In the genomic region with DNA sequence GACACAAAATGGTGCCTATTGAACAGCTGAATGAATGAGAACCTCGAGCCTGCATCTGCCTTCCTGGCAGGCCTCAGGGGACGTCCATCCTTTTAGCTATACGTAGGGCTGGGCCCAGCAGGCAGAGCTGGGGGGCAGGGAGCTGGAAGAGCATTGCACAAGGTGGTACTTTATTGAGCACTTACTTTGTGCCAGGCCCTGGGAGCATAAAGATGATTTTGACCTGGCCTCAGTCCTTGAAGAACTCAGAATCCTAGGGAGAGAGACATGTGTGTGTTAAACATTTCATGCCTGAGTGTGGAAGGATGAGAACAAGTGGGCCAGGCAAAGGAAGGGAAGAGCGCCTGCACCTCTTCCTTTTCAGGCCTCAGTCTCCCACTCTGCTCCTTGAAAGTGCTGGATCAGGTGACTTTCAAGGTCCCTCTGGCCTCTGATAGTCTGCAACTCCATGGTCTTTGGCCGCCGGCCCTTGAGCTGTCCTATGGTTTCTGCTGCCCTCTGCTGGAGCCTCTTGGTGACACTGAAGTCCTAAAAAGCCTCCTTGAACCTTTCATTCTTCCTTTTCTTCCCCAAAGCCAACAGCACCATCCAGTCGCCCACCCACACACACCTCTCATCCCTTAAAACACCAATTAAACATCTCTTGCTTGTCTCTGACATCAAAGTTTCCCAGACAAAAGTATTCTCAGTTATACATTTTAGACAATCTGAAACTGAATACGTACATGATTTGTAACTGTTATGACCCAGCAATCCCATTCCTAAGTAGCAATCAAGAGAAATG, we compare ENCODE assay signal across 9 cellular contexts. TPM values are rescaled to one million over a fixed set of nuclear protein-coding genes. Genes with fewer than 3 reads are reported as not detected.
DNase-seq lines count a peak whose midpoint lies in the region; ATAC-seq, FAIRE-seq and TF ChIP-seq lines count a peak whose summit lies in the region.
"Had no signal": no experiment of that assay in that cellular context is flagged by ENCODE, and none has a peak within 500 bp of the region (broad histone marks: within the 10 kb centered on the region; RNA-seq: fewer than 3 reads in every experiment).

No MANE protein-coding gene starts in this region.

- peak; percentile 80 to 90 for TF ChIP-seq CTCF in Caco-2 (IDR thresholded peaks at IDR 0.05; ENCODE audit: insufficient read depth in 1 of 2, low read depth in 1 of 2, low read length in 1 of 2, severe bottlenecking in 1 of 2, unreplicated experiment in 1 of 2)
- TF ChIP-seq CTCF in esophagus muscularis mucosa (IDR thresholded peaks at IDR 0.05): peak; percentile 74 to 79 (median 77)

- no peak overlapping the region for H3K4me3 Mint-ChIP-seq in Caco-2 (ENCODE audit: unreplicated experiment)
- H3K4me3 Mint-ChIP-seq in naive thymus-derived CD8-positive, alpha-beta T cell: no peak overlapping the region
- H3K4me3 Mint-ChIP-seq in stimulated activated naive CD8-positive, alpha-beta T cell treated with anti-CD3 and anti-CD28 coated beads, Interleukin-15, amount 100 ng/mL, for 72 hours: no peak overlapping the region

- H3K4me1 Mint-ChIP-seq in Caco-2 (ENCODE audit: low read depth, unreplicated experiment): peaks cover 3% of the 10 kb centered on the region
- H3K4me1 Mint-ChIP-seq in naive thymus-derived CD8-positive, alpha-beta T cell: peaks cover 0 to 19% (median 10%) of the 10 kb centered on the region in 4 donors
- peaks cover 14% of the 10 kb centered on the region for H3K4me1 Mint-ChIP-seq in stimulated activated naive CD8-positive, alpha-beta T cell treated with anti-CD3 and anti-CD28 coated beads, Interleukin-15, amount 100 ng/mL, for 72 hours

- no peak overlapping the region for H3K9ac ChIP-seq in NT2/D1 (ENCODE audit: insufficient read length, low read depth)

- H3K36me3 ChIP-seq in Caco-2 (ENCODE audit: control insufficient read depth, insufficient read depth, low read length) (no peaks in the 10 kb centered on the region), NT2/D1 (ENCODE audit: insufficient read depth, insufficient read length, low read length) (no peaks in the 10 kb centered on the region), esophagus muscularis mucosa (no peaks in the 10 kb centered on the region)

- DNase-seq in Caco-2 (peak; percentile 80 to 84), HTR-8/SVneo (ENCODE audit: insufficient read length, low spot score) (peak; percentile 77), NT2/D1 (ENCODE audit: low read depth, low spot score) (peak; percentile 97), esophagus muscularis mucosa (ENCODE audit: extremely low spot score) (peak; percentile 96)
- peak; percentile 62 for DNase-seq in activated CD8-positive, alpha-beta memory T cell treated with anti-CD3 and anti-CD28 coated beads, Interleukin-2, amount 50 U/mL, for 4 hours
- DNase-seq in naive thymus-derived CD8-positive, alpha-beta T cell: peak in 7 of 10 donors; percentile 12 to 54 (median 37)
- DNase-seq in stimulated activated naive CD8-positive, alpha-beta T cell treated with anti-CD3 and anti-CD28 coated beads, Interleukin-15, amount 100 ng/mL, for 72 hours: peak; percentile 35 to 47

- H3K27ac ChIP-seq in esophagus muscularis mucosa (replicated peaks in 1 of 4): no peak overlapping the region

- H3K27ac Mint-ChIP-seq in Caco-2 (ENCODE audit: unreplicated experiment): no peak overlapping the region
- peak overlapping the region in 2 of 10 donors; percentile 10 to 79 for H3K27ac Mint-ChIP-seq in naive thymus-derived CD8-positive, alpha-beta T cell
- H3K27ac Mint-ChIP-seq in stimulated activated naive CD8-positive, alpha-beta T cell treated with anti-CD3 and anti-CD28 coated beads, Interleukin-15, amount 100 ng/mL, for 72 hours: no peak overlapping the region

- H3K9me3 Mint-ChIP-seq in Caco-2 (ENCODE audit: unreplicated experiment): no peaks in the 10 kb centered on the region
- H3K9me3 Mint-ChIP-seq in naive thymus-derived CD8-positive, alpha-beta T cell: no peaks in the 10 kb centered on the region
- H3K9me3 Mint-ChIP-seq in stimulated activated naive CD8-positive, alpha-beta T cell treated with anti-CD3 and anti-CD28 coated beads, Interleukin-15, amount 100 ng/mL, for 72 hours: no peaks in the 10 kb centered on the region

- POLR2A ChIA-PET in Caco-2 (lab: Charles Lee): interaction anchor here (0.6 kb wide), 1 partner anchor 139 kb away, joined by 3 read pairs; no protein-coding TSS in a partner anchor
- POLR2A ChIA-PET in naive thymus-derived CD8-positive, alpha-beta T cell (lab: Charles Lee): no interaction called here

- intact Hi-C loops in Caco-2 (cut with micrococcal nuclease; ENCODE audit: unreplicated experiment) (loop anchor here (1.0 kb wide), 5 partner anchors 30 to 201 kb away; a partner anchor contains a TSS), esophagus muscularis mucosa (cut with DNase I) (loop anchor here (10.0 kb wide), 1 partner anchor 205 kb away; no protein-coding TSS in a partner anchor)

- no peak for ATAC-seq in naive thymus-derived CD8-positive, alpha-beta T cell
- no peak for ATAC-seq in stimulated activated naive CD8-positive, alpha-beta T cell treated with anti-CD3 and anti-CD28 coated beads, Interleukin-15, amount 100 ng/mL, for 72 hours
- no peak for ATAC-seq in HG03442 (IDR thresholded peaks at IDR 0.05; ENCODE audit: unreplicated experiment)

- CTCF ChIA-PET in Caco-2 (lab: Charles Lee): interaction anchor here (0.6 to 1.9 kb wide), 18 partner anchors 9 to 657 kb away, joined by 3 to 15 read pairs (median 4); no protein-coding TSS in a partner anchor

- H3K4me3 ChIP-seq in Caco-2 (ENCODE audit: low read depth, low read length) (no peak overlapping the region), NT2/D1 (ENCODE audit: insufficient read length, low read depth) (no peak overlapping the region), esophagus muscularis mucosa (no peak overlapping the region)

- peaks cover 12% of the 10 kb centered on the region for H3K27me3 Mint-ChIP-seq in Caco-2 (ENCODE audit: insufficient read depth, unreplicated experiment)
- peaks cover 22 to 64% (median 39%) of the 10 kb centered on the region in 5 donors for H3K27me3 Mint-ChIP-seq in naive thymus-derived CD8-positive, alpha-beta T cell
- peaks cover 87% of the 10 kb centered on the region for H3K27me3 Mint-ChIP-seq in stimulated activated naive CD8-positive, alpha-beta T cell treated with anti-CD3 and anti-CD28 coated beads, Interleukin-15, amount 100 ng/mL, for 72 hours

- H3K9me3 ChIP-seq in Caco-2: no peaks in the 10 kb centered on the region
- no peaks in the 10 kb centered on the region for H3K9me3 ChIP-seq in NT2/D1 (ENCODE audit: insufficient read depth, low read length)
- H3K9me3 ChIP-seq in esophagus muscularis mucosa: no peaks in the 10 kb centered on the region

- peaks cover 14% of the 10 kb centered on the region for H3K4me1 ChIP-seq in Caco-2
- H3K4me1 ChIP-seq in NT2/D1 (ENCODE audit: insufficient read depth, insufficient read length): peaks cover 43% of the 10 kb centered on the region
- peaks cover 12 to 31% (median 28%) of the 10 kb centered on the region in 4 donors for H3K4me1 ChIP-seq in esophagus muscularis mucosa

- TF ChIP-seq EP300 in esophagus muscularis mucosa (IDR thresholded peaks at IDR 0.05): no peak

- H3K27me3 ChIP-seq in Caco-2 (replicated peaks; ENCODE audit: control insufficient read depth, insufficient read depth, low read length) (no peaks in the 10 kb centered on the region), NT2/D1 (ENCODE audit: insufficient read depth, insufficient read length) (peaks cover 20% of the 10 kb centered on the region), esophagus muscularis mucosa (peaks cover 0 to 65% (median 19%) of the 10 kb centered on the region in 4 donors)

- no peaks in the 10 kb centered on the region for H3K36me3 Mint-ChIP-seq in Caco-2 (ENCODE audit: insufficient read depth, unreplicated experiment)
- no peaks in the 10 kb centered on the region for H3K36me3 Mint-ChIP-seq in naive thymus-derived CD8-positive, alpha-beta T cell

- no TSS peak for BruUV-seq in Caco-2 (replicated peaks; lab: Mats Ljungman, UMichigan)

- no peak for FAIRE-seq in HTR-8/SVneo (lab: Jason Lieb, UNC)

- WGBS in esophagus muscularis mucosa: 48% methylated on average over 8 of the region's 8 CpGs

- no peak for TF ChIP-seq POLR2A in esophagus muscularis mucosa (IDR thresholded peaks at IDR 0.05; ENCODE audit: low read depth)

RNA-seq across cellular contexts. Expression of a gene that starts 3.5 kb away (rescaled TPM):
- total RNA-seq in Caco-2 (2022) (0.18 and 0.39 TPM in 2 replicates), esophagus muscularis mucosa (10 to 100 TPM in 2 of 4 donors, 1 to 10 TPM in 2; 6.1 to 13.6 (median 10.9) TPM)
- under 1 TPM in 1 of 2 experiments, not detected in 1; 0.11 TPM for total RNA-seq in naive thymus-derived CD8-positive, alpha-beta T cell
- not detected for polyA plus RNA-seq in naive thymus-derived CD8-positive, alpha-beta T cell

RNA-seq across cellular contexts. Expression of a gene that starts 29.3 kb away (rescaled TPM):
- total RNA-seq in Caco-2 (2022) (not detected in 2 replicates), esophagus muscularis mucosa (1 to 10 TPM in 3 of 4 donors, under 1 TPM in 1; 0.58 to 2.5 (median 1.8) TPM)
- total RNA-seq in naive thymus-derived CD8-positive, alpha-beta T cell: not detected
- under 1 TPM in 2 of 3 donors, not detected in 1; 0.14 to 0.25 TPM for polyA plus RNA-seq in naive thymus-derived CD8-positive, alpha-beta T cell

RNA-seq across cellular contexts. Expression of a gene that starts 30.4 kb away (rescaled TPM):
- not detected in 2 replicates for total RNA-seq in Caco-2 (2022)
- total RNA-seq in esophagus muscularis mucosa: not detected
- total RNA-seq in naive thymus-derived CD8-positive, alpha-beta T cell: not detected
- not detected for polyA plus RNA-seq in naive thymus-derived CD8-positive, alpha-beta T cell
- total RNA-seq: T-helper 2 cell treated with Interferon-gamma antibody and Interleukin-4, amounts not matched to agents 100 ng/mL and 5 ng/mL, for 36 hours had no signal

RNA-seq across cellular contexts. Expression of a gene that starts 31.1 kb away (rescaled TPM):
- total RNA-seq in Caco-2 (2022): not detected in 2 replicates
- not detected for total RNA-seq in esophagus muscularis mucosa
- total RNA-seq in naive thymus-derived CD8-positive, alpha-beta T cell: not detected
- polyA plus RNA-seq in naive thymus-derived CD8-positive, alpha-beta T cell: not detected

Comparison
In these comparisons a context has a peak if more than half of its experiments do, and no peak if none do; other contexts are left out.
1. DNase-seq: peak in every context shown above with its lines; median percentile 97 in NT2/D1; 96 in esophagus muscularis mucosa; 82 in Caco-2; 77 in HTR-8/SVneo; 62 in activated CD8-positive, alpha-beta memory T cell treated with anti-CD3 and anti-CD28 coated beads, Interleukin-2, amount 50 U/mL, for 4 hours; 41 in stimulated activated naive CD8-positive, alpha-beta T cell treated with anti-CD3 and anti-CD28 coated beads, Interleukin-15, amount 100 ng/mL, for 72 hours; 37 in naive thymus-derived CD8-positive, alpha-beta T cell.